In genomic region chr16:88805340-88805715, GRCh38 we compare ENCODE assay signal across 15 cellular contexts. TPM values are rescaled to one million over a fixed set of nuclear protein-coding genes. Genes with fewer than 3 reads are reported as not detected.
DNase-seq lines count a peak whose midpoint lies in the region; ATAC-seq and TF ChIP-seq lines count a peak whose summit lies in the region.
"Had no signal": no experiment of that assay in that cellular context is flagged by ENCODE, and none has a peak within 500 bp of the region (broad histone marks: within the 10 kb centered on the region; RNA-seq: fewer than 3 reads in every experiment).

No MANE protein-coding gene starts in this region.

- H3K27me3 ChIP-seq in OCI-LY1 (ENCODE audit: insufficient read depth, low read length): no peaks in the 10 kb centered on the region
- no peaks in the 10 kb centered on the region for H3K27me3 ChIP-seq in brain microvascular endothelial cell (replicated peaks)

- H3K27ac ChIP-seq in OCI-LY1 (ENCODE audit: low read depth, low read length, poor library complexity, severe bottlenecking) (peak overlapping the region; percentile 83), brain microvascular endothelial cell (no peak overlapping the region)
- H3K27ac ChIP-seq: left ventricle myocardium inferior had no signal

- H3F3A ChIP-seq in OCI-LY1 (ENCODE audit: insufficient read depth, low read length): peaks cover 4% of the 10 kb centered on the region; the same call in 1 of the 2 replicates

- H3K9me3 ChIP-seq in OCI-LY1 (ENCODE audit: low read length): no peaks in the 10 kb centered on the region
- H3K9me3 ChIP-seq: left ventricle myocardium inferior had no signal

- peak overlapping the region; percentile 84 for H3K4me3 ChIP-seq in OCI-LY1 (ENCODE audit: low read depth, low read length, poor library complexity, severe bottlenecking)
- peak overlapping the region; percentile 9 for H3K4me3 ChIP-seq in brain microvascular endothelial cell (ENCODE audit: low read depth, low read length)

- H3K9me2 ChIP-seq in OCI-LY1 (ENCODE audit: low read depth, low read length): no peaks in the 10 kb centered on the region

- no peaks in the 10 kb centered on the region for H3K9me3 Mint-ChIP-seq in activated naive CD4-positive, alpha-beta T cell treated with anti-CD3 and anti-CD28 coated beads for 36 hours
- no peaks in the 10 kb centered on the region for H3K9me3 Mint-ChIP-seq in stimulated activated effector memory CD8-positive, alpha-beta T cell treated with anti-CD3 and anti-CD28 coated beads, Interleukin-12 subunit alpha, Interleukin-12 subunit beta, amount 100 ng/mL, for 72 hours

- peak overlapping the region; percentile 73 for H3K4me2 ChIP-seq in OCI-LY1 (ENCODE audit: low read length)

- in situ Hi-C loops in brain microvascular endothelial cell (cut with HindIII; ENCODE audit: low pct_ligation_motif_present, low sequenced_read_pairs): no loop called here

- peak overlapping the region; percentile 97 for H3K9ac ChIP-seq in OCI-LY1 (ENCODE audit: low read length)

- H3K4me3 Mint-ChIP-seq in activated naive CD4-positive, alpha-beta T cell treated with anti-CD3 and anti-CD28 coated beads for 36 hours: peak overlapping the region; percentile 79
- H3K4me3 Mint-ChIP-seq in stimulated activated effector memory CD8-positive, alpha-beta T cell treated with anti-CD3 and anti-CD28 coated beads, Interleukin-12 subunit alpha, Interleukin-12 subunit beta, amount 100 ng/mL, for 72 hours: peak overlapping the region; percentile 79

- H2AFZ ChIP-seq in OCI-LY1 (ENCODE audit: low read length): no peak overlapping the region

- H3K36me3 Mint-ChIP-seq in activated naive CD4-positive, alpha-beta T cell treated with anti-CD3 and anti-CD28 coated beads for 36 hours (ENCODE audit: low read depth): peaks cover 49% of the 10 kb centered on the region
- H3K36me3 Mint-ChIP-seq in stimulated activated effector memory CD8-positive, alpha-beta T cell treated with anti-CD3 and anti-CD28 coated beads, Interleukin-12 subunit alpha, Interleukin-12 subunit beta, amount 100 ng/mL, for 72 hours: peaks cover 90% of the 10 kb centered on the region

- peaks cover 44% of the 10 kb centered on the region for H3K4me1 Mint-ChIP-seq in activated naive CD4-positive, alpha-beta T cell treated with anti-CD3 and anti-CD28 coated beads for 36 hours (ENCODE audit: low read depth)
- H3K4me1 Mint-ChIP-seq in stimulated activated effector memory CD8-positive, alpha-beta T cell treated with anti-CD3 and anti-CD28 coated beads, Interleukin-12 subunit alpha, Interleukin-12 subunit beta, amount 100 ng/mL, for 72 hours: peaks cover 25% of the 10 kb centered on the region

- CTCF ChIA-PET in activated naive CD4-positive, alpha-beta T cell treated with anti-CD3 and anti-CD28 coated beads for 36 hours (lab: Charles Lee): no interaction called here

- intact Hi-C loops in activated naive CD4-positive, alpha-beta T cell treated with anti-CD3 and anti-CD28 coated beads for 36 hours (cut with micrococcal nuclease): no loop called here

- peaks cover 57% of the 10 kb centered on the region for H3K36me3 ChIP-seq in OCI-LY1 (ENCODE audit: insufficient read depth, low read length)
- peaks cover 13% of the 10 kb centered on the region for H3K36me3 ChIP-seq in brain microvascular endothelial cell (replicated peaks)

- no peak overlapping the region for H3K27ac Mint-ChIP-seq in activated naive CD4-positive, alpha-beta T cell treated with anti-CD3 and anti-CD28 coated beads for 36 hours
- peak overlapping the region; percentile 82 for H3K27ac Mint-ChIP-seq in stimulated activated effector memory CD8-positive, alpha-beta T cell treated with anti-CD3 and anti-CD28 coated beads, Interleukin-12 subunit alpha, Interleukin-12 subunit beta, amount 100 ng/mL, for 72 hours

- no peaks in the 10 kb centered on the region for H4K20me1 ChIP-seq in OCI-LY1 (ENCODE audit: insufficient read depth, low read length)

- no peak for DNase-seq in activated naive CD4-positive, alpha-beta T cell treated with anti-CD3 and anti-CD28 coated beads for 36 hours
- DNase-seq in activated naive CD4-positive, alpha-beta T cell treated with Interleukin-2 at 50 U/mL for 16 hours: no peak
- no peak for DNase-seq in brain microvascular endothelial cell
- no peak for DNase-seq in stimulated activated effector memory CD8-positive, alpha-beta T cell treated with anti-CD3 and anti-CD28 coated beads, Interleukin-12 subunit alpha, Interleukin-12 subunit beta, amount 100 ng/mL, for 72 hours (ENCODE audit: low spot score in 2 of 2)
- DNase-seq: activated gamma-delta T cell; AML-193; left ventricle myocardium inferior; NCI-H1092 treated with DMSO at 0.1 percent for 48 hours; NK-92 treated with Interleukin-12 subunit alpha and Interleukin-12 subunit beta, amount 100 ng/mL, for 24 hours; stimulated activated CD4-positive, alpha-beta T cell treated with anti-CD3 and anti-CD28 coated beads, Interleukin-1b, Interleukin-23, amount 100 ng/mL, for 48 hours; T1000 had no signal

- H3K27me3 Mint-ChIP-seq in activated naive CD4-positive, alpha-beta T cell treated with anti-CD3 and anti-CD28 coated beads for 36 hours (ENCODE audit: low read depth): no peaks in the 10 kb centered on the region

- H3K79me2 ChIP-seq in OCI-LY1 (ENCODE audit: insufficient read depth, low read length): no peaks in the 10 kb centered on the region

- TF ChIP-seq CTCF in OCI-LY1 (IDR thresholded peaks at IDR 0.05; ENCODE audit: low read length): no peak
- no peak for TF ChIP-seq CTCF in brain microvascular endothelial cell (IDR thresholded peaks at IDR 0.05; ENCODE audit: low read depth, low read length, missing control alignments)

- peaks cover 48% of the 10 kb centered on the region for H3K4me1 ChIP-seq in OCI-LY1 (ENCODE audit: insufficient read depth, low read length, severe bottlenecking)

- ATAC-seq in stimulated activated effector memory CD8-positive, alpha-beta T cell treated with anti-CD3 and anti-CD28 coated beads, Interleukin-12 subunit alpha, Interleukin-12 subunit beta, amount 100 ng/mL, for 72 hours: no peak
- no peak for ATAC-seq in activated CD4-positive, CD25-positive, alpha-beta regulatory T cell treated with anti-CD3 and anti-CD28 coated beads, Interleukin-2, amount 50 U/mL, for 24 hours
- ATAC-seq in HG03108 (IDR thresholded peaks at IDR 0.05; ENCODE audit: unreplicated experiment) (no peak), GM21723 (IDR thresholded peaks at IDR 0.05; ENCODE audit: unreplicated experiment) (no peak)

RNA-seq across cellular contexts. Expression of gene CDT1, which starts 1.7 kb away (rescaled TPM):
- total RNA-seq in activated naive CD4-positive, alpha-beta T cell treated with anti-CD3 and anti-CD28 coated beads for 36 hours: 100 to 1,000 TPM; 223 to 231 TPM

RNA-seq across cellular contexts. Expression of gene APRT, which starts 6.4 kb away (rescaled TPM):
- 100 to 1,000 TPM; 314 TPM for total RNA-seq in activated naive CD4-positive, alpha-beta T cell treated with anti-CD3 and anti-CD28 coated beads for 36 hours

RNA-seq across cellular contexts. Expression of gene PIEZO1, which starts 20.3 kb away (rescaled TPM):
- 10 to 100 TPM; 78.2 to 80.1 TPM for total RNA-seq in activated naive CD4-positive, alpha-beta T cell treated with anti-CD3 and anti-CD28 coated beads for 36 hours

RNA-seq across cellular contexts. Expression of gene GALNS, which starts 51.4 kb away (rescaled TPM):
- total RNA-seq in activated naive CD4-positive, alpha-beta T cell treated with anti-CD3 and anti-CD28 coated beads for 36 hours: 10 to 100 TPM; 10.9 to 11.2 TPM

RNA-seq across cellular contexts. Expression of gene TRAPPC2L, which starts 51.6 kb away (rescaled TPM):
- total RNA-seq in activated naive CD4-positive, alpha-beta T cell treated with anti-CD3 and anti-CD28 coated beads for 36 hours: 10 to 100 TPM; 57.7 to 66.1 TPM
